1 cellular context compared by ENCODE assay signal in genomic region chr10:79444243-79445119, GRCh38.
TF ChIP-seq lines count a peak whose summit lies in the region.

No MANE protein-coding gene starts in this region.

TF ChIP-seq in HEK293, 187 proteins besides CTCF, POLR2A, EP300 and RAD21 (continued from another document):
- TF ChIP-seq PATZ1 (tag by site-specific recombination; IDR thresholded peaks at IDR 0.05) (peak; percentile 30; the same call in 1 of the 2 replicates), ZSCAN4 (tag by site-specific recombination; IDR thresholded peaks at IDR 0.05) (no peak), HIC1 (tag by site-specific recombination; IDR thresholded peaks at IDR 0.05) (0 out of 2 replicates have a peak, but pooled peaks have one; percentile 22), IKZF3 (tag by site-specific recombination; IDR thresholded peaks at IDR 0.05) (peak; percentile 70; the same call in 1 of the 2 replicates), GLIS2 (tag by site-specific recombination; IDR thresholded peaks at IDR 0.05) (peak; percentile 75), ZEB2 (tag by site-specific recombination; IDR thresholded peaks at IDR 0.05) (peak; percentile 46; the same call in 1 of the 2 replicates), ZBTB20 (tag by site-specific recombination; IDR thresholded peaks at IDR 0.05) (peak; percentile 72), ZNF670 (tag by site-specific recombination; IDR thresholded peaks at IDR 0.05; ENCODE audit: low read depth) (no peak), ZSCAN18 (tag by site-specific recombination; IDR thresholded peaks at IDR 0.05) (no peak), ZNF394 (tag by site-specific recombination; IDR thresholded peaks at IDR 0.05; ENCODE audit: borderline replicate concordance) (no peak), ZXDB (tag by site-specific recombination; IDR thresholded peaks at IDR 0.05) (peak; percentile 41; the same call in 1 of the 2 replicates), ZNF777 (tag by site-specific recombination; IDR thresholded peaks at IDR 0.05; ENCODE audit: borderline replicate concordance) (0 out of 2 replicates have a peak, but pooled peaks have one; percentile 33), ZNF629 (tag by site-specific recombination; IDR thresholded peaks at IDR 0.05) (peak; percentile 21; the same call in 1 of the 2 replicates), ZNF571 (tag by site-specific recombination; IDR thresholded peaks at IDR 0.05) (no peak), KLF1 (tag by site-specific recombination; IDR thresholded peaks at IDR 0.05) (peak; percentile 77), ZNF76 (tag by site-specific recombination; IDR thresholded peaks at IDR 0.05; ENCODE audit: borderline replicate concordance, low read depth) (peak; percentile 56; the same call in 1 of the 2 replicates), KLF8 (tag by site-specific recombination; IDR thresholded peaks at IDR 0.05) (0 out of 2 replicates have a peak, but pooled peaks have one; percentile 21), GLIS1 (tag by site-specific recombination; IDR thresholded peaks at IDR 0.05) (peak; percentile 45), KLF9 (tag by site-specific recombination; IDR thresholded peaks at IDR 0.05; ENCODE audit: low read depth) (peak; percentile 73)
